28 cellular contexts compared by ENCODE assay signal in genomic region chr17:18122991-18123753, GRCh38.
"Had no signal": no experiment of that assay in that cellular context is flagged by ENCODE, and none has a peak within 500 bp of the region (broad histone marks: within the 10 kb centered on the region; RNA-seq: fewer than 3 reads in every experiment).

No MANE protein-coding gene starts in this region.

- H3K4me3 ChIP-seq: adrenal gland, body of pancreas, coronary artery, dorsolateral prefrontal cortex, heart right ventricle, left lung, lower lobe of right lung, ovary, prostate gland, spleen, suprapubic skin, tibial artery, upper lobe of right lung had no signal

- DNase-seq: activated CD4-positive, alpha-beta T cell treated with anti-CD3 and anti-CD28 coated beads for 4 hours; activated CD4-positive, alpha-beta T cell treated with anti-CD3 and anti-CD28 coated beads, Interleukin-2, amount 50 U/mL, for 4 hours; activated effector memory CD4-positive, alpha-beta T cell treated with Interleukin-2 at 50 U/mL for 16 hours; activated naive CD4-positive, alpha-beta T cell treated with anti-CD3 and anti-CD28 coated beads for 36 hours; activated naive CD8-positive, alpha-beta T cell treated with anti-CD3 and anti-CD28 coated beads for 36 hours; adrenal gland; aorta; body of pancreas; cerebellar nuclear complex; effector memory CD8-positive, alpha-beta T cell; erythroblast; heart right ventricle; kidney glomerular epithelial cell; lower lobe of right lung; mesenchymal stem cell; ovary; spleen; stimulated activated naive CD4-positive, alpha-beta T cell; tibial artery; upper lobe of right lung had no signal

- H3K9me3 ChIP-seq: adrenal gland, body of pancreas, lower lobe of right lung, ovary, prostate gland, suprapubic skin, upper lobe of right lung had no signal

- H3K27me3 Mint-ChIP-seq: activated naive CD8-positive, alpha-beta T cell treated with anti-CD3 and anti-CD28 coated beads for 36 hours; effector memory CD8-positive, alpha-beta T cell; natural killer cell treated with Interleukin-12 subunit alpha and Interleukin-12 subunit beta and Interleukin-15 and Interleukin-18, amount 100 ng/mL, for 72 hours had no signal

- H3K27me3 ChIP-seq: adrenal gland, body of pancreas, dorsolateral prefrontal cortex, ovary, spleen, suprapubic skin, upper lobe of right lung had no signal

- H3K36me3 ChIP-seq: adrenal gland, heart right ventricle, left lung, lower lobe of right lung, ovary, prostate gland, spleen, suprapubic skin, tibial artery, upper lobe of right lung had no signal

- H3K4me1 ChIP-seq: adrenal gland, body of pancreas, heart right ventricle, left lung, lower lobe of right lung, prostate gland, spleen, suprapubic skin, tibial artery, upper lobe of right lung had no signal

- H3K4me1 Mint-ChIP-seq: activated naive CD8-positive, alpha-beta T cell treated with anti-CD3 and anti-CD28 coated beads for 36 hours had no signal

- H3K27ac ChIP-seq: adrenal gland, body of pancreas, coronary artery, dorsolateral prefrontal cortex, heart right ventricle, left lung, lower lobe of right lung, ovary, prostate gland, spleen, suprapubic skin, tibial artery, upper lobe of right lung, VCaP had no signal

- H3K36me3 Mint-ChIP-seq: activated naive CD8-positive, alpha-beta T cell treated with anti-CD3 and anti-CD28 coated beads for 36 hours; natural killer cell treated with Interleukin-12 subunit alpha and Interleukin-12 subunit beta and Interleukin-15 and Interleukin-18, amount 100 ng/mL, for 72 hours had no signal

- H3K27ac Mint-ChIP-seq: activated naive CD4-positive, alpha-beta T cell treated with anti-CD3 and anti-CD28 coated beads for 36 hours; activated naive CD8-positive, alpha-beta T cell treated with anti-CD3 and anti-CD28 coated beads for 36 hours; effector memory CD8-positive, alpha-beta T cell; natural killer cell treated with Interleukin-12 subunit alpha and Interleukin-12 subunit beta and Interleukin-15 and Interleukin-18, amount 100 ng/mL, for 72 hours; T-helper 2 cell treated with Interferon-gamma antibody and Interleukin-4, amounts not matched to agents 5 μg/mL and 100 μg/mL, for 36 hours had no signal

- H3K9me3 Mint-ChIP-seq: activated naive CD8-positive, alpha-beta T cell treated with anti-CD3 and anti-CD28 coated beads for 36 hours; effector memory CD8-positive, alpha-beta T cell; natural killer cell treated with Interleukin-12 subunit alpha and Interleukin-12 subunit beta and Interleukin-15 and Interleukin-18, amount 100 ng/mL, for 72 hours had no signal

- H3K4me3 Mint-ChIP-seq: activated naive CD4-positive, alpha-beta T cell treated with anti-CD3 and anti-CD28 coated beads for 36 hours; activated naive CD8-positive, alpha-beta T cell treated with anti-CD3 and anti-CD28 coated beads for 36 hours; effector memory CD8-positive, alpha-beta T cell; natural killer cell treated with Interleukin-12 subunit alpha and Interleukin-12 subunit beta and Interleukin-15 and Interleukin-18, amount 100 ng/mL, for 72 hours; T-helper 2 cell treated with Interferon-gamma antibody and Interleukin-4, amounts not matched to agents 5 μg/mL and 100 μg/mL, for 36 hours had no signal

- ATAC-seq: body of pancreas; effector memory CD8-positive, alpha-beta T cell; heart right ventricle; left lung; lower lobe of right lung; natural killer cell treated with Interleukin-12 subunit alpha and Interleukin-12 subunit beta and Interleukin-15 and Interleukin-18, amount 100 ng/mL, for 72 hours; upper lobe of right lung had no signal
